32 cellular contexts compared by ENCODE assay signal in genomic region chr16:50955311-50955710, GRCh38.
"Had no signal": no experiment of that assay in that cellular context is flagged by ENCODE, and none has a peak within 500 bp of the region (broad histone marks: within the 10 kb centered on the region; RNA-seq: fewer than 3 reads in every experiment).

No MANE protein-coding gene starts in this region.

- H3K27me3 Mint-ChIP-seq: activated CD4-positive, alpha-beta T cell treated with anti-CD3 and anti-CD28 coated beads, Interleukin-2, amount 10 ng/mL, durations not matched to agents 24 days and 14 days; activated CD8-positive, alpha-beta memory T cell treated with anti-CD3 and anti-CD28 coated beads, Interleukin-2, amount 10 ng/mL, durations not matched to agents 7 days and 5 days had no signal

- H3K4me1 Mint-ChIP-seq: activated CD4-positive, alpha-beta T cell treated with anti-CD3 and anti-CD28 coated beads for 36 hours; activated CD4-positive, alpha-beta T cell treated with anti-CD3 and anti-CD28 coated beads, Interleukin-2, amount 10 ng/mL, durations not matched to agents 24 days and 14 days; activated CD8-positive, alpha-beta memory T cell treated with anti-CD3 and anti-CD28 coated beads, Interleukin-2, amount 10 ng/mL, durations not matched to agents 7 days and 5 days; central memory CD8-positive, alpha-beta T cell had no signal

- H3K27ac ChIP-seq: brain microvascular endothelial cell, coronary artery, dorsolateral prefrontal cortex had no signal

- H3K27me3 ChIP-seq: brain microvascular endothelial cell had no signal

- ATAC-seq: activated CD4-positive, alpha-beta T cell treated with anti-CD3 and anti-CD28 coated beads for 36 hours; activated CD8-positive, alpha-beta memory T cell treated with anti-CD3 and anti-CD28 coated beads, Interleukin-2, amount 10 ng/mL, durations not matched to agents 7 days and 5 days; activated CD8-positive, alpha-beta T cell treated with anti-CD3 and anti-CD28 coated beads, Interleukin-2, amount 10 ng/mL, durations not matched to agents 7 days and 5 days; esophagus mucosa; T-helper 17 cell had no signal

- H3K36me3 ChIP-seq: brain microvascular endothelial cell had no signal

- H3K9me3 Mint-ChIP-seq: activated CD4-positive, alpha-beta memory T cell treated with anti-CD3 and anti-CD28 coated beads for 36 hours; activated CD4-positive, alpha-beta T cell treated with anti-CD3 and anti-CD28 coated beads, Interleukin-2, amount 10 ng/mL, durations not matched to agents 24 days and 14 days; activated T-helper 1 cell treated with anti-CD3 and anti-CD28 coated beads, Interleukin-12 subunit alpha, Interleukin-12 subunit beta, Interleukin-2, Interleukin-4 antibody, amounts not matched to agents 30 ng/mL and 10 ng/mL and 1 ng/mL, durations not matched to agents 14 hours and 24 hours and 36 hours; activated T-helper 2 cell treated with anti-CD3 and anti-CD28 coated beads, Interferon-gamma antibody, Interleukin-2, Interleukin-4, amounts not matched to agents 10 μg/mL and 5 μg/mL and 100 μg/mL, durations not matched to agents 14 hours and 24 hours and 36 hours; central memory CD8-positive, alpha-beta T cell; dendritic cell treated with granulocyte-macrophage colony-stimulating factor and Interleukin-4, amounts not matched to agents 40 ng/mL and 50 ng/mL, for 4 days; endodermal cell; T-helper 2 cell treated with Interferon-gamma antibody and Interleukin-4, amounts not matched to agents 5 μg/mL and 100 μg/mL, for 36 hours had no signal

- H3K27ac Mint-ChIP-seq: activated CD4-positive, alpha-beta memory T cell treated with anti-CD3 and anti-CD28 coated beads for 36 hours; activated CD4-positive, alpha-beta T cell treated with anti-CD3 and anti-CD28 coated beads for 36 hours; activated CD4-positive, alpha-beta T cell treated with anti-CD3 and anti-CD28 coated beads, Interleukin-2, amount 10 ng/mL, durations not matched to agents 24 days and 14 days; activated CD8-positive, alpha-beta memory T cell treated with anti-CD3 and anti-CD28 coated beads, Interleukin-2, amount 10 ng/mL, durations not matched to agents 7 days and 5 days; activated CD8-positive, alpha-beta T cell treated with anti-CD3 and anti-CD28 coated beads, Interleukin-2, amount 10 ng/mL, durations not matched to agents 7 days and 5 days; activated naive CD8-positive, alpha-beta T cell; activated T-helper 1 cell treated with anti-CD3 and anti-CD28 coated beads, Interleukin-12 subunit alpha, Interleukin-12 subunit beta, Interleukin-2, Interleukin-4 antibody, amounts not matched to agents 30 ng/mL and 10 ng/mL and 1 ng/mL, durations not matched to agents 14 hours and 24 hours and 36 hours; activated T-helper 2 cell treated with anti-CD3 and anti-CD28 coated beads, Interferon-gamma antibody, Interleukin-2, Interleukin-4, amounts not matched to agents 10 μg/mL and 5 μg/mL and 100 μg/mL, durations not matched to agents 14 hours and 24 hours and 36 hours; dendritic cell treated with granulocyte-macrophage colony-stimulating factor and Interleukin-4, amounts not matched to agents 40 ng/mL and 50 ng/mL, for 4 days; endodermal cell; T-helper 17 cell; T-helper 2 cell treated with Interferon-gamma antibody and Interleukin-4, amounts not matched to agents 5 μg/mL and 100 μg/mL, for 36 hours had no signal

- H3K4me3 ChIP-seq: coronary artery, dorsolateral prefrontal cortex had no signal

- H3K36me3 Mint-ChIP-seq: activated CD4-positive, alpha-beta memory T cell treated with anti-CD3 and anti-CD28 coated beads for 36 hours; activated CD8-positive, alpha-beta memory T cell treated with anti-CD3 and anti-CD28 coated beads, Interleukin-2, amount 10 ng/mL, durations not matched to agents 7 days and 5 days; activated naive CD8-positive, alpha-beta T cell had no signal

- DNase-seq: activated CD4-positive, alpha-beta memory T cell treated with anti-CD3 and anti-CD28 coated beads for 36 hours; activated CD4-positive, alpha-beta T cell treated with anti-CD3 and anti-CD28 coated beads for 36 hours; activated CD4-positive, alpha-beta T cell treated with anti-CD3 and anti-CD28 coated beads, Interleukin-2, amount 10 ng/mL, durations not matched to agents 24 days and 14 days; activated CD4-positive, CD25-positive, alpha-beta regulatory T cell; activated CD4-positive, CD25-positive, alpha-beta regulatory T cell treated with anti-CD3 and anti-CD28 coated beads, Interleukin-2, amount 50 U/mL, for 72 hours; activated CD8-positive, alpha-beta memory T cell treated with anti-CD3 and anti-CD28 coated beads, Interleukin-2, amount 10 ng/mL, durations not matched to agents 7 days and 5 days; activated CD8-positive, alpha-beta memory T cell treated with anti-CD3 and anti-CD28 coated beads, Interleukin-2, amount 50 U/mL, for 4 hours; activated CD8-positive, alpha-beta T cell treated with anti-CD3 and anti-CD28 coated beads, Interleukin-2, amount 10 ng/mL, durations not matched to agents 7 days and 5 days; activated gamma-delta T cell treated with Interleukin-2 at 50 U/mL for 16 hours; activated naive CD4-positive, alpha-beta T cell treated with anti-CD3 and anti-CD28 coated beads, Interleukin-2, amount 50 U/mL, for 16 hours; activated naive CD4-positive, alpha-beta T cell treated with Interleukin-2 at 50 U/mL for 16 hours; activated T-cell treated with anti-CD3 and anti-CD28 coated beads, Interleukin-2, amount 50 U/mL, for 1 hour; activated T-cell treated with anti-CD3 and anti-CD28 coated beads, Interleukin-2, amount 50 U/mL, for 48 hours; amniotic stem cell; anterior cingulate cortex; brain microvascular endothelial cell; dorsolateral prefrontal cortex; effector memory CD4-positive, alpha-beta T cell; endodermal cell; foreskin fibroblast; head of caudate nucleus; T-helper 1 cell; T-helper 17 cell; T1000 had no signal

- H3K4me3 Mint-ChIP-seq: activated CD4-positive, alpha-beta memory T cell treated with anti-CD3 and anti-CD28 coated beads for 36 hours; activated CD4-positive, alpha-beta T cell treated with anti-CD3 and anti-CD28 coated beads for 36 hours; activated CD4-positive, alpha-beta T cell treated with anti-CD3 and anti-CD28 coated beads, Interleukin-2, amount 10 ng/mL, durations not matched to agents 24 days and 14 days; activated CD8-positive, alpha-beta memory T cell treated with anti-CD3 and anti-CD28 coated beads, Interleukin-2, amount 10 ng/mL, durations not matched to agents 7 days and 5 days; activated CD8-positive, alpha-beta T cell treated with anti-CD3 and anti-CD28 coated beads, Interleukin-2, amount 10 ng/mL, durations not matched to agents 7 days and 5 days; activated naive CD8-positive, alpha-beta T cell; activated T-helper 1 cell treated with anti-CD3 and anti-CD28 coated beads, Interleukin-12 subunit alpha, Interleukin-12 subunit beta, Interleukin-2, Interleukin-4 antibody, amounts not matched to agents 30 ng/mL and 10 ng/mL and 1 ng/mL, durations not matched to agents 14 hours and 24 hours and 36 hours; central memory CD8-positive, alpha-beta T cell; dendritic cell treated with granulocyte-macrophage colony-stimulating factor and Interleukin-4, amounts not matched to agents 40 ng/mL and 50 ng/mL, for 4 days; endodermal cell; T-helper 2 cell treated with Interferon-gamma antibody and Interleukin-4, amounts not matched to agents 5 μg/mL and 100 μg/mL, for 36 hours had no signal
